ENCODE assay signal across 11 cellular contexts in genomic region chr1:41795205-41795762, GRCh38.
DNase-seq lines count a peak whose midpoint lies in the region; ATAC-seq, FAIRE-seq and TF ChIP-seq lines count a peak whose summit lies in the region.
"Had no signal": no experiment of that assay in that cellular context is flagged by ENCODE, and none has a peak within 500 bp of the region (broad histone marks: within the 10 kb centered on the region; RNA-seq: fewer than 3 reads in every experiment).

No MANE protein-coding gene starts in this region.

- no peaks in the 10 kb centered on the region for H3K9me3 Mint-ChIP-seq in activated CD4-positive, alpha-beta T cell treated with anti-CD3 and anti-CD28 coated beads, Interleukin-2, amount 10 ng/mL, durations not matched to agents 24 days and 14 days

- peaks cover 61% of the 10 kb centered on the region for H3K4me1 Mint-ChIP-seq in activated CD4-positive, alpha-beta T cell treated with anti-CD3 and anti-CD28 coated beads, Interleukin-2, amount 10 ng/mL, durations not matched to agents 24 days and 14 days

- TF ChIP-seq CTCF in D721Med (IDR thresholded peaks at IDR 0.05; ENCODE audit: insufficient read depth, missing control alignments): peak; percentile 42
- peak; percentile 45 for TF ChIP-seq CTCF in Loucy (conservative IDR thresholded peaks at IDR 0.05; ENCODE audit: low read length)
- peak; percentile 69 for TF ChIP-seq CTCF in brain microvascular endothelial cell (IDR thresholded peaks at IDR 0.05; ENCODE audit: low read depth, low read length, missing control alignments)

- WGBS in mesenchymal stem cell: 84% methylated on average over 2 of the region's 5 CpGs

- DNase-seq in D721Med (ENCODE audit: insufficient read length, low spot score): no peak
- DNase-seq in brain microvascular endothelial cell: peak; percentile 32
- peak; percentile 44 for DNase-seq in mesenchymal stem cell
- no peak for DNase-seq in SIG-M5 treated with dmso at 0.1 percent for 504 hours (lab: John Stamatoyannopoulos, UW; ENCODE audit: unreplicated experiment)
- DNase-seq in superior temporal gyrus (ENCODE audit: extremely low spot score): no peak
- no peak for DNase-seq in activated CD4-positive, alpha-beta T cell treated with anti-CD3 and anti-CD28 coated beads, Interleukin-2, amount 10 ng/mL, durations not matched to agents 24 days and 14 days

- no peak overlapping the region for H3K27ac ChIP-seq in brain microvascular endothelial cell
- no peak overlapping the region for H3K27ac ChIP-seq in mesenchymal stem cell (ENCODE audit: low read length, poor library complexity, severe bottlenecking)
- H3K27ac ChIP-seq: esophagus muscularis mucosa, SJSA1 had no signal

- intact Hi-C loops in activated CD4-positive, alpha-beta T cell treated with anti-CD3 and anti-CD28 coated beads, Interleukin-2, amount 10 ng/mL, durations not matched to agents 24 days and 14 days (cut with micrococcal nuclease): no loop called here

- no peak overlapping the region for H3K4me3 Mint-ChIP-seq in activated CD4-positive, alpha-beta T cell treated with anti-CD3 and anti-CD28 coated beads, Interleukin-2, amount 10 ng/mL, durations not matched to agents 24 days and 14 days

- no peaks in the 10 kb centered on the region for H3K9me3 ChIP-seq in Loucy (ENCODE audit: insufficient read depth, low read depth, low read length)
- H3K9me3 ChIP-seq in mesenchymal stem cell (ENCODE audit: control insufficient read depth, low read length): no peaks in the 10 kb centered on the region
- H3K9me3 ChIP-seq: esophagus muscularis mucosa, HAP-1, SJSA1 had no signal

- no peak overlapping the region for H2BK5ac ChIP-seq in mesenchymal stem cell (ENCODE audit: low read depth, low read length, poor library complexity, severe bottlenecking)

- H3K14ac ChIP-seq in mesenchymal stem cell (ENCODE audit: low read length in 2 of 2): no peak overlapping the region

- H2BK12ac ChIP-seq in mesenchymal stem cell (ENCODE audit: low read length in 2 of 2): no peak overlapping the region

- H3K9ac ChIP-seq in Loucy (ENCODE audit: low read depth, low read length, poor library complexity, severe bottlenecking): no peak overlapping the region
- no peak overlapping the region for H3K9ac ChIP-seq in mesenchymal stem cell (ENCODE audit: low read length)

- no peak overlapping the region for H2AK5ac ChIP-seq in mesenchymal stem cell (ENCODE audit: low read length, severe bottlenecking)

- H4K8ac ChIP-seq in mesenchymal stem cell (ENCODE audit: low read length): no peak overlapping the region

- H3K79me1 ChIP-seq in mesenchymal stem cell (replicated peaks; ENCODE audit: low read length, poor library complexity, severe bottlenecking): peaks cover 21% of the 10 kb centered on the region

- no peak overlapping the region for H4K91ac ChIP-seq in mesenchymal stem cell (ENCODE audit: low read length)

- FAIRE-seq in D721Med (lab: Jason Lieb, UNC): no peak

- no peak for ATAC-seq in HG02798 (IDR thresholded peaks at IDR 0.05; ENCODE audit: poor library complexity, unreplicated experiment)

- H3F3A ChIP-seq in Loucy (ENCODE audit: low read depth): no peaks in the 10 kb centered on the region

- H3K9me2 ChIP-seq in Loucy (replicated peaks; ENCODE audit: low read depth, low read length): no peaks in the 10 kb centered on the region

- no peaks in the 10 kb centered on the region for H3K79me2 ChIP-seq in Loucy (ENCODE audit: insufficient read depth, low read length)

- peaks cover 15% of the 10 kb centered on the region for H3K36me3 Mint-ChIP-seq in activated CD4-positive, alpha-beta T cell treated with anti-CD3 and anti-CD28 coated beads, Interleukin-2, amount 10 ng/mL, durations not matched to agents 24 days and 14 days (ENCODE audit: low read depth)

- in situ Hi-C loops in brain microvascular endothelial cell (cut with HindIII; ENCODE audit: low pct_ligation_motif_present, low sequenced_read_pairs): no loop called here

- H3K4me3 ChIP-seq in Loucy (ENCODE audit: low read length, poor library complexity, severe bottlenecking): no peak overlapping the region
- no peak overlapping the region for H3K4me3 ChIP-seq in brain microvascular endothelial cell (ENCODE audit: low read depth, low read length)
- H3K4me3 ChIP-seq in mesenchymal stem cell (ENCODE audit: insufficient read depth in 1 of 2, low read depth in 1 of 2, low read length in 2 of 2): no peak overlapping the region
- H3K4me3 ChIP-seq: esophagus muscularis mucosa, HAP-1, SJSA1 had no signal

- no peak overlapping the region for H3K4me2 ChIP-seq in Loucy (ENCODE audit: low read depth, low read length, poor library complexity, severe bottlenecking)
- no peak overlapping the region for H3K4me2 ChIP-seq in mesenchymal stem cell (ENCODE audit: low read length, poor library complexity, severe bottlenecking)

- H3K4me1 ChIP-seq in Loucy (ENCODE audit: insufficient read depth, low read length, poor library complexity, severe bottlenecking): peaks cover 27% of the 10 kb centered on the region
- peaks cover 4% of the 10 kb centered on the region for H3K4me1 ChIP-seq in mesenchymal stem cell (ENCODE audit: control insufficient read depth, insufficient read depth, low read depth, low read length)
- H3K4me1 ChIP-seq: HAP-1, SJSA1 had no signal

- no peak overlapping the region for H3K18ac ChIP-seq in mesenchymal stem cell (ENCODE audit: low read depth in 1 of 2, low read length in 2 of 2)

- H3K4ac ChIP-seq in mesenchymal stem cell (ENCODE audit: low read depth in 1 of 2, low read length in 2 of 2): no peak overlapping the region

- no peak overlapping the region for H2BK15ac ChIP-seq in mesenchymal stem cell (ENCODE audit: low read depth, poor library complexity, severe bottlenecking)

- H3K27me3 Mint-ChIP-seq in activated CD4-positive, alpha-beta T cell treated with anti-CD3 and anti-CD28 coated beads, Interleukin-2, amount 10 ng/mL, durations not matched to agents 24 days and 14 days: no peaks in the 10 kb centered on the region

- no peaks in the 10 kb centered on the region for H4K20me1 ChIP-seq in Loucy (ENCODE audit: insufficient read depth, low read length, poor library complexity, severe bottlenecking)

- H3K36me3 ChIP-seq in Loucy (ENCODE audit: insufficient read depth, low read length) (no peaks in the 10 kb centered on the region), brain microvascular endothelial cell (replicated peaks) (no peaks in the 10 kb centered on the region), mesenchymal stem cell (ENCODE audit: control insufficient read depth in 1 of 2, insufficient read depth in 2 of 2, low read depth in 1 of 2, low read length in 2 of 2) (no peaks in the 10 kb centered on the region)
- H3K36me3 ChIP-seq: esophagus muscularis mucosa, HAP-1, SJSA1 had no signal

- no peak overlapping the region for H2BK120ac ChIP-seq in mesenchymal stem cell (ENCODE audit: low read depth, low read length)

- no peak overlapping the region for H3K27ac Mint-ChIP-seq in activated CD4-positive, alpha-beta T cell treated with anti-CD3 and anti-CD28 coated beads, Interleukin-2, amount 10 ng/mL, durations not matched to agents 24 days and 14 days

- no peak overlapping the region for H2AFZ ChIP-seq in Loucy (ENCODE audit: low read length)
- no peak overlapping the region for H2AFZ ChIP-seq in mesenchymal stem cell (ENCODE audit: low read depth, low read length)

- H3K23ac ChIP-seq in mesenchymal stem cell (ENCODE audit: low read length in 2 of 2): no peak overlapping the region

- H3K27me3 ChIP-seq in Loucy (ENCODE audit: insufficient read depth, low read length, poor library complexity, severe bottlenecking): no peaks in the 10 kb centered on the region
- no peaks in the 10 kb centered on the region for H3K27me3 ChIP-seq in brain microvascular endothelial cell (replicated peaks)
- peaks cover 0 to 12% of the 10 kb centered on the region in 2 experiments for H3K27me3 ChIP-seq in mesenchymal stem cell (ENCODE audit: control insufficient read depth in 1 of 2, insufficient read depth in 1 of 2, low read length in 2 of 2)
- H3K27me3 ChIP-seq: esophagus muscularis mucosa, SJSA1 had no signal

Comparison
In these comparisons a context has a peak if more than half of its experiments do, and no peak if none do; other contexts are left out.
1. DNase-seq: peak in brain microvascular endothelial cell (single experiment) and mesenchymal stem cell (single experiment); none in D721Med (single experiment), SIG-M5 treated with dmso at 0.1 percent for 504 hours (single experiment), superior temporal gyrus (single experiment) and activated CD4-positive, alpha-beta T cell treated with anti-CD3 and anti-CD28 coated beads, Interleukin-2, amount 10 ng/mL, durations not matched to agents 24 days and 14 days (single experiment).
2. Peak in every context shown above with its lines, with median percentiles within 50 percentile points of each other: CTCF ChIP-seq.